In genomic region chr2:11809586-11810236, GRCh38 we compare ENCODE assay signal across 2 cellular contexts.
A peak's percentile ranks its signal among the peaks of the same experiment; 100 is the strongest.
TF ChIP-seq lines count a peak whose summit lies in the region.

No MANE protein-coding gene starts in this region.

TF ChIP-seq in HCT116, 20 proteins besides CTCF, POLR2A, EP300 and RAD21:
- TF ChIP-seq ELF1 (IDR thresholded peaks at IDR 0.05; ENCODE audit: borderline replicate concordance, low read depth) (no peak), CEBPB (IDR thresholded peaks at IDR 0.05; ENCODE audit: low read depth) (no peak), YY1 (IDR thresholded peaks at IDR 0.05; ENCODE audit: extremely low read depth, insufficient replicate concordance, low read depth, low read length) (no peak), EGR1 (IDR thresholded peaks at IDR 0.05; ENCODE audit: low read depth) (no peak), REST (IDR thresholded peaks at IDR 0.05; ENCODE audit: low read depth) (peak; percentile 14; the same call in 1 of the 2 replicates)

TF ChIP-seq in K562, 482 proteins besides CTCF, POLR2A, EP300 and RAD21:
- TF ChIP-seq CBFA2T3 (IDR thresholded peaks at IDR 0.05): peak; percentile 50
- 0 out of 2 replicates have a peak, but pooled peaks have one; percentile 65 for TF ChIP-seq FOXJ2 (tag; IDR thresholded peaks at IDR 0.05)
- TF ChIP-seq CBX3 (IDR thresholded peaks at IDR 0.05; ENCODE audit: borderline replicate concordance in 1 of 2, low read length in 2 of 2): no peak
- no peak for TF ChIP-seq BRF1 (IDR thresholded peaks at IDR 0.05; ENCODE audit: borderline replicate concordance, extremely low read depth, insufficient read length)
- no peak for TF ChIP-seq GABPA (tag; conservative IDR thresholded peaks at IDR 0.05; ENCODE audit: low read depth)
- no peak for TF ChIP-seq MAFK (IDR thresholded peaks at IDR 0.05; ENCODE audit: low read length)
- no peak for TF ChIP-seq ZNF133 (CRISPR knock-in tag; IDR thresholded peaks at IDR 0.05)
- no peak for TF ChIP-seq XRCC3 (IDR thresholded peaks at IDR 0.05)
- no peak for TF ChIP-seq ZNF384 (IDR thresholded peaks at IDR 0.05; ENCODE audit: low read depth, low read length)
- TF ChIP-seq RBM17 (IDR thresholded peaks at IDR 0.05; ENCODE audit: borderline replicate concordance, low read depth, low read length): no peak
- no peak for TF ChIP-seq SRSF7 (optimal IDR thresholded peaks at IDR 0.05; ENCODE audit: low read depth, low read length)
- peak; percentile 59; the same call in 1 of the 2 replicates for TF ChIP-seq TEAD4 (IDR thresholded peaks at IDR 0.05; ENCODE audit: low read length)
- TF ChIP-seq TEAD4 (CRISPR knock-in tag; IDR thresholded peaks at IDR 0.05; ENCODE audit: borderline replicate concordance): no peak
- no peak for TF ChIP-seq SNAPC5 (CRISPR knock-in tag; IDR thresholded peaks at IDR 0.05)
- TF ChIP-seq ZNF830 (CRISPR knock-in tag; IDR thresholded peaks at IDR 0.05): no peak
- no peak for TF ChIP-seq PRPF4 (IDR thresholded peaks at IDR 0.05; ENCODE audit: insufficient read depth, low read depth, low read length, poor library complexity, severe bottlenecking)
- peak; percentile 83 for TF ChIP-seq REST (CRISPR knock-in tag; IDR thresholded peaks at IDR 0.05; ENCODE audit: low read depth)
- TF ChIP-seq FOSL1 (tag; conservative IDR thresholded peaks at IDR 0.05): 0 out of 2 replicates have a peak, but pooled peaks have one; percentile 16
- no peak for TF ChIP-seq SRSF9 (IDR thresholded peaks at IDR 0.05; ENCODE audit: borderline replicate concordance, low read depth, low read length)
- no peak for TF ChIP-seq TBL1XR1 (IDR thresholded peaks at IDR 0.05; ENCODE audit: low read length in 2 of 2)
- TF ChIP-seq MEF2D (tag; conservative IDR thresholded peaks at IDR 0.05; ENCODE audit: low read depth): no peak
- 0 out of 2 replicates have a peak, but pooled peaks have one; percentile 3 for TF ChIP-seq CBFA2T2 (conservative IDR thresholded peaks at IDR 0.05)
- TF ChIP-seq MEIS2 (IDR thresholded peaks at IDR 0.05; ENCODE audit: partially characterized antibody): peak; percentile 67
- no peak for TF ChIP-seq NCOA4 (IDR thresholded peaks at IDR 0.05; ENCODE audit: partially characterized antibody)
- TF ChIP-seq E2F5 (CRISPR knock-in tag; IDR thresholded peaks at IDR 0.05): no peak
- TF ChIP-seq MAZ (CRISPR knock-in tag; conservative IDR thresholded peaks at IDR 0.05 in 1 of 2, IDR thresholded peaks at IDR 0.05 in 1 of 2): no peak
- TF ChIP-seq HDAC2 (IDR thresholded peaks at IDR 0.05): no peak
- TF ChIP-seq TAL1 (IDR thresholded peaks at IDR 0.05): peak; percentile 43
- TF ChIP-seq C11orf30 (IDR thresholded peaks at IDR 0.05; ENCODE audit: low read depth): peak; percentile 65; the same call in 1 of the 2 replicates
- no peak for TF ChIP-seq SAFB2 (IDR thresholded peaks at IDR 0.05; ENCODE audit: borderline replicate concordance, low read depth, low read length, severe bottlenecking)
- no peak for TF ChIP-seq RBFOX2 (IDR thresholded peaks at IDR 0.05; ENCODE audit: low read depth, low read length)
- TF ChIP-seq ZBTB8A (IDR thresholded peaks at IDR 0.05; ENCODE audit: partially characterized antibody): no peak
- no peak for TF ChIP-seq RNF219 (CRISPR knock-in tag; IDR thresholded peaks at IDR 0.05)
- TF ChIP-seq MAFG (tag; conservative IDR thresholded peaks at IDR 0.05): peak; percentile 70
- TF ChIP-seq, protein P1, sequence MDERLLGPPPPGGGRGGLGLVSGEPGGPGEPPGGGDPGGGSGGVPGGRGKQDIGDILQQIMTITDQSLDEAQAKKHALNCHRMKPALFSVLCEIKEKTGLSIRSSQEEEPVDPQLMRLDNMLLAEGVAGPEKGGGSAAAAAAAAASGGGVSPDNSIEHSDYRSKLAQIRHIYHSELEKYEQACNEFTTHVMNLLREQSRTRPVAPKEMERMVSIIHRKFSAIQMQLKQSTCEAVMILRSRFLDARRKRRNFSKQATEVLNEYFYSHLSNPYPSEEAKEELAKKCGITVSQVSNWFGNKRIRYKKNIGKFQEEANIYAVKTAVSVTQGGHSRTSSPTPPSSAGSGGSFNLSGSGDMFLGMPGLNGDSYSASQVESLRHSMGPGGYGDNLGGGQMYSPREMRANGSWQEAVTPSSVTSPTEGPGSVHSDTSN (CRISPR knock-in tag; IDR thresholded peaks at IDR 0.05; ENCODE audit: low read depth): no peak
- TF ChIP-seq, protein P1 (tag; conservative IDR thresholded peaks at IDR 0.05; ENCODE audit: low read depth): peak; percentile 51; the same call in 1 of the 2 replicates
- TF ChIP-seq HDAC3 (IDR thresholded peaks at IDR 0.05; ENCODE audit: borderline replicate concordance, partially characterized antibody): no peak
- no peak for TF ChIP-seq HDAC1 (IDR thresholded peaks at IDR 0.05)
- TF ChIP-seq HNRNPLL (IDR thresholded peaks at IDR 0.05; ENCODE audit: low read depth, low read length, poor library complexity, severe bottlenecking): no peak
- peak; percentile 61; the same call in 1 of the 2 replicates for TF ChIP-seq ARID1B (IDR thresholded peaks at IDR 0.05)
- no peak for TF ChIP-seq CBFB (CRISPR knock-in tag; IDR thresholded peaks at IDR 0.05)
- TF ChIP-seq MBD2 (IDR thresholded peaks at IDR 0.05; ENCODE audit: borderline replicate concordance, low read depth): no peak
- TF ChIP-seq, protein P2, sequence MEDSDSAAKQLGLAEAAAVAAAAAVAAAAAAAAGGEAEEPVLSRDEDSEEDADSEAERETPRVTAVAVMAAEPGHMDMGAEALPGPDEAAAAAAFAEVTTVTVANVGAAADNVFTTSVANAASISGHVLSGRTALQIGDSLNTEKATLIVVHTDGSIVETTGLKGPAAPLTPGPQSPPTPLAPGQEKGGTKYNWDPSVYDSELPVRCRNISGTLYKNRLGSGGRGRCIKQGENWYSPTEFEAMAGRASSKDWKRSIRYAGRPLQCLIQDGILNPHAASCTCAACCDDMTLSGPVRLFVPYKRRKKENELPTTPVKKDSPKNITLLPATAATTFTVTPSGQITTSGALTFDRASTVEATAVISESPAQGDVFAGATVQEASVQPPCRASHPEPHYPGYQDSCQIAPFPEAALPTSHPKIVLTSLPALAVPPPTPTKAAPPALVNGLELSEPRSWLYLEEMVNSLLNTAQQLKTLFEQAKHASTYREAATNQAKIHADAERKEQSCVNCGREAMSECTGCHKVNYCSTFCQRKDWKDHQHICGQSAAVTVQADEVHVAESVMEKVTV (CRISPR knock-in tag; IDR thresholded peaks at IDR 0.05): no peak
- no peak for TF ChIP-seq ZNF740 (CRISPR knock-in tag; IDR thresholded peaks at IDR 0.05)
- TF ChIP-seq ZNF740 (tag; IDR thresholded peaks at IDR 0.05): peak in 1 of 2 experiments; percentile 33; a peak in 1 of 4 replicates
- TF ChIP-seq ZNF316 (IDR thresholded peaks at IDR 0.05): peak; percentile 71; the same call in 1 of the 2 replicates
- TF ChIP-seq FOXA1 (IDR thresholded peaks at IDR 0.05; ENCODE audit: borderline replicate concordance): no peak
- TF ChIP-seq ZNF23 (CRISPR knock-in tag; IDR thresholded peaks at IDR 0.05): no peak
